36 cellular contexts compared by ENCODE assay signal in genomic region chr13:28739376-28739775, GRCh38.
"Had no signal": no experiment of that assay in that cellular context is flagged by ENCODE, and none has a peak within 500 bp of the region (broad histone marks: within the 10 kb centered on the region; RNA-seq: fewer than 3 reads in every experiment).

No MANE protein-coding gene starts in this region.

- H3K4me1 ChIP-seq: ascending aorta had no signal

- H3K4me3 Mint-ChIP-seq: activated CD4-positive, alpha-beta memory T cell treated with anti-CD3 and anti-CD28 coated beads, Interleukin-2, amount 10 ng/mL, durations not matched to agents 7 days and 5 days; activated CD4-positive, alpha-beta T cell treated with anti-CD3 and anti-CD28 coated beads for 36 hours; activated CD4-positive, alpha-beta T cell treated with anti-CD3 and anti-CD28 coated beads, Interleukin-2, amount 10 ng/mL, durations not matched to agents 7 days and 5 days; activated CD8-positive, alpha-beta memory T cell treated with anti-CD3 and anti-CD28 coated beads, Interleukin-2, amount 10 ng/mL, durations not matched to agents 7 days and 5 days; activated CD8-positive, alpha-beta T cell treated with anti-CD3 and anti-CD28 coated beads, Interleukin-2, amount 10 ng/mL, durations not matched to agents 7 days and 5 days; activated naive CD4-positive, alpha-beta T cell treated with anti-CD3 and anti-CD28 coated beads, Interleukin-2, amount 10 ng/mL, durations not matched to agents 7 days and 5 days; activated naive CD4-positive, alpha-beta T cell treated with anti-CD3 and anti-CD28 coated beads, Interleukin-2, amount 50 U/mL, for 24 hours; activated naive CD8-positive, alpha-beta T cell; activated naive CD8-positive, alpha-beta T cell treated with anti-CD3 and anti-CD28 coated beads, Interleukin-2, amount 10 ng/mL, durations not matched to agents 7 days and 5 days; activated naive CD8-positive, alpha-beta T cell treated with anti-CD3 and anti-CD28 coated beads, Interleukin-2, amount 50 U/mL, for 24 hours; activated T-cell treated with anti-CD3 and anti-CD28 coated beads, Interleukin-2, amount 50 U/mL, for 24 hours; brain; central memory CD8-positive, alpha-beta T cell; T-helper 1 cell treated with Interleukin-12 subunit alpha and Interleukin-12 subunit beta and Interleukin-4 antibody, amounts not matched to agents 30 μg/mL and 1 μg/mL, for 36 hours; T-helper 2 cell treated with Interferon-gamma antibody and Interleukin-4, amounts not matched to agents 5 μg/mL and 100 μg/mL, for 36 hours had no signal

- H3K4me3 ChIP-seq: ascending aorta, cardiac muscle cell had no signal

- H3K36me3 ChIP-seq: ascending aorta, cardiac muscle cell had no signal

- H3K27ac ChIP-seq: ascending aorta, cardiac muscle cell, VCaP had no signal

- H3K36me3 Mint-ChIP-seq: activated CD8-positive, alpha-beta memory T cell treated with anti-CD3 and anti-CD28 coated beads, Interleukin-2, amount 10 ng/mL, durations not matched to agents 7 days and 5 days; activated naive CD4-positive, alpha-beta T cell treated with anti-CD3 and anti-CD28 coated beads, Interleukin-2, amount 10 ng/mL, durations not matched to agents 7 days and 5 days; activated naive CD4-positive, alpha-beta T cell treated with anti-CD3 and anti-CD28 coated beads, Interleukin-2, amount 50 U/mL, for 24 hours; activated naive CD8-positive, alpha-beta T cell; activated naive CD8-positive, alpha-beta T cell treated with anti-CD3 and anti-CD28 coated beads, Interleukin-2, amount 10 ng/mL, durations not matched to agents 7 days and 5 days; brain had no signal

- H3K4me1 Mint-ChIP-seq: activated CD4-positive, alpha-beta memory T cell treated with anti-CD3 and anti-CD28 coated beads, Interleukin-2, amount 10 ng/mL, durations not matched to agents 7 days and 5 days; brain; central memory CD8-positive, alpha-beta T cell had no signal

- H3K9me3 Mint-ChIP-seq: activated CD4-positive, alpha-beta memory T cell treated with anti-CD3 and anti-CD28 coated beads, Interleukin-2, amount 10 ng/mL, durations not matched to agents 7 days and 5 days; activated CD4-positive, alpha-beta T cell treated with anti-CD3 and anti-CD28 coated beads, Interleukin-2, amount 10 ng/mL, durations not matched to agents 7 days and 5 days; activated naive CD4-positive, alpha-beta T cell treated with anti-CD3 and anti-CD28 coated beads, Interleukin-2, amount 10 ng/mL, durations not matched to agents 7 days and 5 days; activated naive CD4-positive, alpha-beta T cell treated with anti-CD3 and anti-CD28 coated beads, Interleukin-2, amount 50 U/mL, for 24 hours; activated naive CD8-positive, alpha-beta T cell treated with anti-CD3 and anti-CD28 coated beads, Interleukin-2, amount 50 U/mL, for 24 hours; activated T-cell treated with anti-CD3 and anti-CD28 coated beads, Interleukin-2, amount 50 U/mL, for 24 hours; activated T-helper 2 cell treated with anti-CD3 and anti-CD28 coated beads, Interferon-gamma antibody, Interleukin-2, Interleukin-4, amounts not matched to agents 10 μg/mL and 5 μg/mL and 100 μg/mL, durations not matched to agents 14 hours and 24 hours and 36 hours; central memory CD8-positive, alpha-beta T cell; T-helper 1 cell treated with Interleukin-12 subunit alpha and Interleukin-12 subunit beta and Interleukin-4 antibody, amounts not matched to agents 30 μg/mL and 1 μg/mL, for 36 hours; T-helper 2 cell treated with Interferon-gamma antibody and Interleukin-4, amounts not matched to agents 5 μg/mL and 100 μg/mL, for 36 hours had no signal

- H3K9me3 ChIP-seq: ascending aorta had no signal

- H3K27me3 Mint-ChIP-seq: activated naive CD4-positive, alpha-beta T cell treated with anti-CD3 and anti-CD28 coated beads, Interleukin-2, amount 50 U/mL, for 24 hours; activated naive CD8-positive, alpha-beta T cell treated with anti-CD3 and anti-CD28 coated beads, Interleukin-2, amount 50 U/mL, for 24 hours; activated T-cell treated with anti-CD3 and anti-CD28 coated beads, Interleukin-2, amount 50 U/mL, for 24 hours had no signal

- H3K27me3 ChIP-seq: ascending aorta, cardiac muscle cell had no signal

- DNase-seq: activated CD4-positive, alpha-beta memory T cell treated with anti-CD3 and anti-CD28 coated beads, Interleukin-2, amount 10 ng/mL, durations not matched to agents 7 days and 5 days; activated CD4-positive, alpha-beta T cell treated with anti-CD3 and anti-CD28 coated beads for 1 hour; activated CD4-positive, alpha-beta T cell treated with anti-CD3 and anti-CD28 coated beads for 36 hours; activated CD4-positive, alpha-beta T cell treated with anti-CD3 and anti-CD28 coated beads for 48 hours; activated CD4-positive, alpha-beta T cell treated with anti-CD3 and anti-CD28 coated beads, Interleukin-2, amount 10 ng/mL, durations not matched to agents 7 days and 5 days; activated CD4-positive, alpha-beta T cell treated with anti-CD3 and anti-CD28 coated beads, Interleukin-2, amount 50 U/mL, for 48 hours; activated CD4-positive, CD25-positive, alpha-beta regulatory T cell; activated CD8-positive, alpha-beta memory T cell treated with anti-CD3 and anti-CD28 coated beads for 24 hours; activated CD8-positive, alpha-beta memory T cell treated with anti-CD3 and anti-CD28 coated beads, Interleukin-2, amount 10 ng/mL, durations not matched to agents 7 days and 5 days; activated CD8-positive, alpha-beta memory T cell treated with anti-CD3 and anti-CD28 coated beads, Interleukin-2, amount 50 U/mL, for 48 hours; activated CD8-positive, alpha-beta T cell treated with anti-CD3 and anti-CD28 coated beads, Interleukin-2, amount 10 ng/mL, durations not matched to agents 7 days and 5 days; activated effector memory CD4-positive, alpha-beta T cell treated with Interleukin-2 at 50 U/mL for 16 hours; activated gamma-delta T cell; activated naive CD4-positive, alpha-beta T cell treated with anti-CD3 and anti-CD28 coated beads, Interleukin-2, amount 10 ng/mL, durations not matched to agents 7 days and 5 days; activated naive CD4-positive, alpha-beta T cell treated with Interleukin-2 at 50 U/mL for 16 hours; activated naive CD8-positive, alpha-beta T cell treated with anti-CD3 and anti-CD28 coated beads, Interleukin-2, amount 10 ng/mL, durations not matched to agents 7 days and 5 days; activated naive CD8-positive, alpha-beta T cell treated with anti-CD3 and anti-CD28 coated beads, Interleukin-2, amount 50 U/mL, for 24 hours; activated T-cell treated with anti-CD3 and anti-CD28 coated beads, Interleukin-2, amount 50 U/mL, for 24 hours; activated T-cell treated with anti-CD3 and anti-CD28 coated beads, Interleukin-2, amount 50 U/mL, for 48 hours; amygdala; anterior cingulate cortex; caudate nucleus; cerebellar nuclear complex; T-helper 1 cell; T-helper 2 cell; T-helper 9 cell had no signal

- H3K27ac Mint-ChIP-seq: activated CD4-positive, alpha-beta memory T cell treated with anti-CD3 and anti-CD28 coated beads, Interleukin-2, amount 10 ng/mL, durations not matched to agents 7 days and 5 days; activated CD4-positive, alpha-beta T cell treated with anti-CD3 and anti-CD28 coated beads for 36 hours; activated CD4-positive, alpha-beta T cell treated with anti-CD3 and anti-CD28 coated beads, Interleukin-2, amount 10 ng/mL, durations not matched to agents 7 days and 5 days; activated CD8-positive, alpha-beta memory T cell treated with anti-CD3 and anti-CD28 coated beads, Interleukin-2, amount 10 ng/mL, durations not matched to agents 7 days and 5 days; activated CD8-positive, alpha-beta T cell treated with anti-CD3 and anti-CD28 coated beads, Interleukin-2, amount 10 ng/mL, durations not matched to agents 7 days and 5 days; activated naive CD4-positive, alpha-beta T cell treated with anti-CD3 and anti-CD28 coated beads, Interleukin-2, amount 10 ng/mL, durations not matched to agents 7 days and 5 days; activated naive CD4-positive, alpha-beta T cell treated with anti-CD3 and anti-CD28 coated beads, Interleukin-2, amount 50 U/mL, for 24 hours; activated naive CD8-positive, alpha-beta T cell; activated naive CD8-positive, alpha-beta T cell treated with anti-CD3 and anti-CD28 coated beads, Interleukin-2, amount 10 ng/mL, durations not matched to agents 7 days and 5 days; activated naive CD8-positive, alpha-beta T cell treated with anti-CD3 and anti-CD28 coated beads, Interleukin-2, amount 50 U/mL, for 24 hours; activated T-cell treated with anti-CD3 and anti-CD28 coated beads, Interleukin-2, amount 50 U/mL, for 24 hours; activated T-helper 2 cell treated with anti-CD3 and anti-CD28 coated beads, Interferon-gamma antibody, Interleukin-2, Interleukin-4, amounts not matched to agents 10 μg/mL and 5 μg/mL and 100 μg/mL, durations not matched to agents 14 hours and 24 hours and 36 hours; brain; T-helper 1 cell treated with Interleukin-12 subunit alpha and Interleukin-12 subunit beta and Interleukin-4 antibody, amounts not matched to agents 30 μg/mL and 1 μg/mL, for 36 hours; T-helper 2 cell treated with Interferon-gamma antibody and Interleukin-4, amounts not matched to agents 5 μg/mL and 100 μg/mL, for 36 hours had no signal
